Comparison of ENCODE assay signal across 19 cellular contexts in the genomic region with DNA sequence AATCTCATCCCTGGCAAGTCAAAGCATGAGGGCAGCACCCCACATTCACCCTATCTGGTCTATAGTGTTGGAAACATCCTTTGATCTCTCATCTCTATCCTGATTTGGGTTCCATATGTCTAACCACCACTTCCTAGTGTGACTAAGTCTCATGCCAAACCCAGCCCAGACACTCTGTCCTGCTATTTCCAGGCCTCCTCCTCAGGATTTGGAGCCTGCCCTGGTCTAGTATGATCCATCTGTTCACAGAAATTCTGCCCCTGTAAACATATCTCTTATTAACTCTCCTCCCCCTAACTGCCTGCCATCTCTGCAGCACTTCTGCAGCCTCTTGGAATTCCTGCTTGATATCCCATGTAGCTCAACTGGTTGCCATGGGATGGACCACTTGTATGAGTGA.
"Had no signal": no experiment of that assay in that cellular context is flagged by ENCODE, and none has a peak within 500 bp of the region (broad histone marks: within the 10 kb centered on the region; RNA-seq: fewer than 3 reads in every experiment).

No MANE protein-coding gene starts in this region.

- DNase-seq: KBM-7, MV-4-11, NCI-H1048, NCI-H1105, NCI-H1417, NCI-H1436 treated with DMSO at 0.1 percent for 48 hours, NCI-H187, NCI-H2029, NCI-H2081 treated with DMSO at 0.1 percent for 48 hours, NCI-H2171, NCI-H226, NCI-H510A, NCI-H524 treated with DMSO at 0.1 percent for 48 hours, NCI-H69, NCI-H774, Right ventricle myocardium superior, RPMI8226, SIG-M5, SW 1271 had no signal
